8 cellular contexts compared by ENCODE assay signal in genomic region chr17:31499771-31500554, GRCh38.
DNase-seq lines count a peak whose midpoint lies in the region; ATAC-seq lines count a peak whose summit lies in the region.
"Had no signal": no experiment of that assay in that cellular context is flagged by ENCODE, and none has a peak within 500 bp of the region (broad histone marks: within the 10 kb centered on the region; RNA-seq: fewer than 3 reads in every experiment).

No MANE protein-coding gene starts in this region.

- ATAC-seq in stimulated activated naive CD8-positive, alpha-beta T cell treated with anti-CD3 and anti-CD28 coated beads, Interleukin-15, Interleukin-2, amounts not matched to agents 100 U/mL and 50 U/mL, for 24 hours = peak; percentile 90
- ATAC-seq in GM18873 (IDR thresholded peaks at IDR 0.05; ENCODE audit: low FRiP score, unreplicated experiment) (no peak), HG03280 (IDR thresholded peaks at IDR 0.05; ENCODE audit: unreplicated experiment) (no peak)

- peaks cover 58% of the 10 kb centered on the region for H3K27me3 ChIP-seq in adipocyte (replicated peaks; ENCODE audit: control insufficient read depth, insufficient read depth, low read length)

- DNase-seq in adipocyte (ENCODE audit: low read depth) = peak; percentile 44
- DNase-seq in iPS-NIHi11 (ENCODE audit: low spot score) = peak; percentile 43
- peak; percentile 73 for DNase-seq in stimulated activated naive CD8-positive, alpha-beta T cell treated with anti-CD3 and anti-CD28 coated beads, Interleukin-15, Interleukin-2, amounts not matched to agents 100 U/mL and 50 U/mL, for 24 hours
- no peak for DNase-seq in GF-D8 (lab: John Stamatoyannopoulos, UW)

- no peak overlapping the region for H3K4me3 Mint-ChIP-seq in IgD-negative memory B cell

- H3K36me3 Mint-ChIP-seq in IgD-negative memory B cell = peaks cover 4% of the 10 kb centered on the region
- H3K36me3 Mint-ChIP-seq: brain had no signal

- no peaks in the 10 kb centered on the region for H3K4me1 ChIP-seq in adipocyte (ENCODE audit: control insufficient read depth, insufficient read depth, low read length)

- H3K4me1 Mint-ChIP-seq in IgD-negative memory B cell = peaks cover 18 to 43% (median 18%) of the 10 kb centered on the region in 3 donors

- no peak overlapping the region for H3K9ac ChIP-seq in adipocyte (ENCODE audit: low read length)

- H3K27me3 Mint-ChIP-seq in IgD-negative memory B cell = no peaks in the 10 kb centered on the region

- H3K9me3 ChIP-seq in adipocyte (ENCODE audit: control insufficient read depth, low read length) = no peaks in the 10 kb centered on the region

- peak overlapping the region in 2 of 3 donors; percentile 39 to 53 for H3K27ac Mint-ChIP-seq in IgD-negative memory B cell

- H3K36me3 ChIP-seq in adipocyte (ENCODE audit: control insufficient read depth, insufficient read depth, low read length, severe bottlenecking) = no peaks in the 10 kb centered on the region

- no peaks in the 10 kb centered on the region for H3K9me3 Mint-ChIP-seq in IgD-negative memory B cell
- H3K9me3 Mint-ChIP-seq: brain had no signal

- no peak overlapping the region for H3K4me3 ChIP-seq in adipocyte (ENCODE audit: low read length)
